ENCODE assay signal across 22 cellular contexts in genomic region chr20:46674253-46675083, GRCh38. TPM values are rescaled to one million over a fixed set of nuclear protein-coding genes. Genes with fewer than 3 reads are reported as not detected.
DNase-seq lines count a peak whose midpoint lies in the region; ATAC-seq and TF ChIP-seq lines count a peak whose summit lies in the region.
"Had no signal": no experiment of that assay in that cellular context is flagged by ENCODE, and none has a peak within 500 bp of the region (broad histone marks: within the 10 kb centered on the region; RNA-seq: fewer than 3 reads in every experiment).

No MANE protein-coding gene starts in this region.

- H3K27ac Mint-ChIP-seq in WTC11: no peak overlapping the region
- H3K27ac Mint-ChIP-seq in glutamatergic neuron (ENCODE audit: unreplicated experiment): peak overlapping the region; percentile 18
- H3K27ac Mint-ChIP-seq: activated CD4-positive, alpha-beta T cell treated with anti-CD3 and anti-CD28 coated beads, Interleukin-2, amount 10 ng/mL, durations not matched to agents 24 days and 14 days; activated naive CD8-positive, alpha-beta T cell; activated T-helper 2 cell treated with anti-CD3 and anti-CD28 coated beads, Interferon-gamma antibody, Interleukin-2, Interleukin-4, amounts not matched to agents 10 μg/mL and 5 μg/mL and 100 μg/mL, durations not matched to agents 14 hours and 24 hours and 36 hours; CD8-positive, alpha-beta T cell; stimulated activated naive CD8-positive, alpha-beta T cell treated with anti-CD3 and anti-CD28 coated beads, Interleukin-15, Interleukin-2, amounts not matched to agents 100 ng/mL and 50 ng/mL, for 24 hours; T-helper 1 cell treated with Interleukin-12 subunit alpha and Interleukin-12 subunit beta and Interleukin-4 antibody, amounts not matched to agents 30 μg/mL and 1 μg/mL, for 36 hours had no signal

- DNase-seq in WTC11 (ENCODE audit: low spot score) (no peak), glutamatergic neuron (no peak), sciatic nerve (ENCODE audit: low spot score) (no peak)
- no peak for DNase-seq in NK-92 treated with Interleukin-12 subunit alpha and Interleukin-12 subunit beta, amount 100 ng/mL, for 24 hours (lab: John Stamatoyannopoulos, UW)
- DNase-seq: activated CD4-positive, alpha-beta T cell treated with anti-CD3 and anti-CD28 coated beads, Interleukin-2, amount 10 ng/mL, durations not matched to agents 24 days and 14 days; CD8-positive, alpha-beta T cell; effector memory CD4-positive, alpha-beta T cell; H7; hippocampal formation; KG1; NCI-H1694; NCI-H526; stimulated activated CD4-positive, alpha-beta T cell treated with anti-CD3 and anti-CD28 coated beads, Interleukin-12 subunit alpha, Interleukin-12 subunit beta, amount 100 ng/mL, for 4 hours; tibial artery had no signal

- no peak overlapping the region for H3K4me3 Mint-ChIP-seq in WTC11
- no peak overlapping the region for H3K4me3 Mint-ChIP-seq in glutamatergic neuron (ENCODE audit: unreplicated experiment)
- H3K4me3 Mint-ChIP-seq: activated CD4-positive, alpha-beta T cell treated with anti-CD3 and anti-CD28 coated beads, Interleukin-2, amount 10 ng/mL, durations not matched to agents 24 days and 14 days; activated naive CD8-positive, alpha-beta T cell; CD8-positive, alpha-beta T cell; stimulated activated naive CD8-positive, alpha-beta T cell treated with anti-CD3 and anti-CD28 coated beads, Interleukin-15, Interleukin-2, amounts not matched to agents 100 ng/mL and 50 ng/mL, for 24 hours; T-helper 1 cell treated with Interleukin-12 subunit alpha and Interleukin-12 subunit beta and Interleukin-4 antibody, amounts not matched to agents 30 μg/mL and 1 μg/mL, for 36 hours had no signal

- H3K9me3 Mint-ChIP-seq in WTC11 (peaks cover 28% of the 10 kb centered on the region), glutamatergic neuron (ENCODE audit: unreplicated experiment) (peaks cover 9% of the 10 kb centered on the region)

- peaks cover 23% of the 10 kb centered on the region for H3K4me1 Mint-ChIP-seq in WTC11
- peaks cover 14% of the 10 kb centered on the region for H3K4me1 Mint-ChIP-seq in glutamatergic neuron (ENCODE audit: low read depth, unreplicated experiment)

- no peak; the same call in 1 of the 2 replicates for ATAC-seq in WTC11
- ATAC-seq in sciatic nerve: peak; percentile 81
- ATAC-seq in HG03196 (IDR thresholded peaks at IDR 0.05; ENCODE audit: unreplicated experiment): no peak
- ATAC-seq: CD8-positive, alpha-beta T cell; esophagus mucosa had no signal

- CTCF ChIA-PET in WTC11 (lab: Charles Lee): interaction anchor here (0.8 to 1.5 kb wide), 4 partner anchors 78 to 666 kb away, joined by 3 to 4 read pairs (median 3); partner anchors contain the start of gene MMP9

- TF ChIP-seq CTCF in WTC11 (IDR thresholded peaks at IDR 0.05) (no peak), glutamatergic neuron (IDR thresholded peaks at IDR 0.05; ENCODE audit: partially characterized antibody, unreplicated experiment) (no peak)

- intact Hi-C loops in sciatic nerve (cut with DNase I): no loop called here

- H3K27me3 Mint-ChIP-seq in WTC11 (ENCODE audit: low read depth): no peaks in the 10 kb centered on the region
- H3K27me3 Mint-ChIP-seq in glutamatergic neuron (ENCODE audit: unreplicated experiment): peaks cover 6% of the 10 kb centered on the region
- H3K27me3 Mint-ChIP-seq: activated naive CD8-positive, alpha-beta T cell; stimulated activated naive CD8-positive, alpha-beta T cell treated with anti-CD3 and anti-CD28 coated beads, Interleukin-15, Interleukin-2, amounts not matched to agents 100 ng/mL and 50 ng/mL, for 24 hours had no signal

- POLR2A ChIA-PET in WTC11 (lab: Charles Lee): no interaction called here

- peaks cover 24% of the 10 kb centered on the region for H3K36me3 Mint-ChIP-seq in WTC11
- peaks cover 24% of the 10 kb centered on the region for H3K36me3 Mint-ChIP-seq in glutamatergic neuron (ENCODE audit: unreplicated experiment)

TF ChIP-seq in WTC11, 78 proteins besides CTCF, POLR2A, EP300 and RAD21:
- TF ChIP-seq GABPB1 (CRISPR knock-in tag; IDR thresholded peaks at IDR 0.05): peak; percentile 43; the same call in 1 of the 2 replicates
- no peak for TF ChIP-seq ZNF121 (CRISPR knock-in tag; IDR thresholded peaks at IDR 0.05)
- TF ChIP-seq ZNF512 (CRISPR knock-in tag; IDR thresholded peaks at IDR 0.05; ENCODE audit: borderline replicate concordance): no peak
- TF ChIP-seq ELF4 (CRISPR knock-in tag; IDR thresholded peaks at IDR 0.05; ENCODE audit: low read depth): no peak

RNA-seq across cellular contexts. Expression of gene TP53RK, which starts 14.8 kb away (rescaled TPM):
- 11.9 to 13.4 TPM (median 12.4 TPM) in 3 replicates for total RNA-seq in WTC11 (2021)
- 19.0 TPM for total RNA-seq in glutamatergic neuron (ENCODE audit: unreplicated experiment)
- total RNA-seq in sciatic nerve: 10.4 TPM

RNA-seq across cellular contexts. Expression of gene SLC13A3, which starts 23.2 kb away (rescaled TPM):
- total RNA-seq in WTC11 (2021) (10.6 to 13.5 TPM (median 11.9 TPM) in 3 replicates), glutamatergic neuron (ENCODE audit: unreplicated experiment) (5.8 TPM), sciatic nerve (21.0 TPM)
- total RNA-seq: activated CD4-positive, alpha-beta T cell treated with anti-CD3 and anti-CD28 coated beads, Interleukin-2, amount 10 ng/mL, durations not matched to agents 24 days and 14 days; activated T-helper 2 cell treated with anti-CD3 and anti-CD28 coated beads, Interferon-gamma antibody, Interleukin-2, Interleukin-4, amounts not matched to agents 10 μg/mL and 5 μg/mL and 100 μg/mL, durations not matched to agents 14 hours and 24 hours and 36 hours; G401; SJSA1 had no signal

RNA-seq across cellular contexts. Expression of gene SLC2A10, which starts 35.0 kb away (rescaled TPM):
- total RNA-seq in WTC11 (2021): 8.0 to 12.0 TPM (median 10.8 TPM) in 3 replicates
- 0.37 TPM for total RNA-seq in glutamatergic neuron (ENCODE audit: unreplicated experiment)
- total RNA-seq in sciatic nerve: 14.7 TPM
- total RNA-seq: activated CD4-positive, alpha-beta T cell treated with anti-CD3 and anti-CD28 coated beads, Interleukin-2, amount 10 ng/mL, durations not matched to agents 24 days and 14 days; activated T-helper 2 cell treated with anti-CD3 and anti-CD28 coated beads, Interferon-gamma antibody, Interleukin-2, Interleukin-4, amounts not matched to agents 10 μg/mL and 5 μg/mL and 100 μg/mL, durations not matched to agents 14 hours and 24 hours and 36 hours; CD8-positive, alpha-beta T cell had no signal
